In genomic region chr12:68497702-68498101, GRCh38 we compare ENCODE assay signal across 9 cellular contexts.
DNase-seq lines count a peak whose midpoint lies in the region; FAIRE-seq and TF ChIP-seq lines count a peak whose summit lies in the region.
"Had no signal": no experiment of that assay in that cellular context is flagged by ENCODE, and none has a peak within 500 bp of the region (broad histone marks: within the 10 kb centered on the region; RNA-seq: fewer than 3 reads in every experiment).

No MANE protein-coding gene starts in this region.

- H2BK120ac ChIP-seq in mesenchymal stem cell (ENCODE audit: low read depth, low read length): no peak overlapping the region

- no peak for FAIRE-seq in kidney (lab: Jason Lieb, UNC)

- H3K27ac Mint-ChIP-seq in CD4-positive, alpha-beta memory T cell: peak overlapping the region in 1 of 7 donors; percentile 32
- peak overlapping the region; percentile 84 for H3K27ac Mint-ChIP-seq in activated naive CD8-positive, alpha-beta T cell treated with anti-CD3 and anti-CD28 coated beads for 36 hours

- CTCF ChIA-PET in CD4-positive, alpha-beta memory T cell (lab: Charles Lee; ENCODE audit: partially characterized antibody): no interaction called here

- peak overlapping the region in 6 of 8 donors; percentile 59 to 78 (median 72) for H3K4me3 Mint-ChIP-seq in CD4-positive, alpha-beta memory T cell
- peak overlapping the region; percentile 12 for H3K4me3 Mint-ChIP-seq in activated naive CD8-positive, alpha-beta T cell treated with anti-CD3 and anti-CD28 coated beads for 36 hours

- H3K4me2 ChIP-seq in mesenchymal stem cell (ENCODE audit: low read length, poor library complexity, severe bottlenecking): no peak overlapping the region

- no peak for TF ChIP-seq CTCF in kidney (IDR thresholded peaks at IDR 0.05; ENCODE audit: borderline replicate concordance, extremely low read depth, insufficient read depth)

- no peak overlapping the region for H4K8ac ChIP-seq in mesenchymal stem cell (ENCODE audit: low read length)

- no peak overlapping the region for H4K91ac ChIP-seq in mesenchymal stem cell (ENCODE audit: low read length)

- H3K79me1 ChIP-seq in mesenchymal stem cell (replicated peaks; ENCODE audit: low read length, poor library complexity, severe bottlenecking): no peaks in the 10 kb centered on the region

- H3K14ac ChIP-seq in mesenchymal stem cell (ENCODE audit: low read length in 2 of 2): no peak overlapping the region

- no peak overlapping the region for H2AFZ ChIP-seq in mesenchymal stem cell (ENCODE audit: low read depth, low read length)

- H3K4me1 Mint-ChIP-seq in CD4-positive, alpha-beta memory T cell: peaks cover 11 to 25% (median 16%) of the 10 kb centered on the region in 4 donors
- H3K4me1 Mint-ChIP-seq in activated naive CD8-positive, alpha-beta T cell treated with anti-CD3 and anti-CD28 coated beads for 36 hours: peaks cover 39% of the 10 kb centered on the region

- no peak overlapping the region for H3K27ac ChIP-seq in CD4-positive, alpha-beta memory T cell (ENCODE audit: low read depth, low read length)
- H3K27ac ChIP-seq in mesenchymal stem cell (ENCODE audit: low read length, poor library complexity, severe bottlenecking) (peak overlapping the region; percentile 80), kidney (ENCODE audit: low read depth in 2 of 2, low read length in 2 of 2) (peak overlapping the region in 1 of 2 donors; percentile 29)

- H3K18ac ChIP-seq in mesenchymal stem cell (ENCODE audit: low read depth in 1 of 2, low read length in 2 of 2): no peak overlapping the region

- no peak overlapping the region for H2AK5ac ChIP-seq in mesenchymal stem cell (ENCODE audit: low read length, severe bottlenecking)

- no peak overlapping the region for H2BK15ac ChIP-seq in mesenchymal stem cell (ENCODE audit: low read depth, poor library complexity, severe bottlenecking)

- H3K9me3 Mint-ChIP-seq in CD4-positive, alpha-beta memory T cell: no peaks in the 10 kb centered on the region
- peaks cover 5% of the 10 kb centered on the region for H3K9me3 Mint-ChIP-seq in activated naive CD8-positive, alpha-beta T cell treated with anti-CD3 and anti-CD28 coated beads for 36 hours

- no peaks in the 10 kb centered on the region for H3K36me3 ChIP-seq in CD4-positive, alpha-beta memory T cell (ENCODE audit: insufficient read depth, low read length)
- no peaks in the 10 kb centered on the region for H3K36me3 ChIP-seq in mesenchymal stem cell (ENCODE audit: control insufficient read depth in 1 of 2, insufficient read depth in 2 of 2, low read depth in 1 of 2, low read length in 2 of 2)
- H3K36me3 ChIP-seq in kidney (ENCODE audit: control insufficient read depth in 1 of 2, insufficient read depth in 2 of 2, low read length in 2 of 2): no peaks in the 10 kb centered on the region
- H3K36me3 ChIP-seq: esophagus muscularis mucosa had no signal

- DNase-seq in CD4-positive, alpha-beta memory T cell: no peak
- peak; percentile 99 for DNase-seq in M059J (ENCODE audit: low read depth)
- DNase-seq in activated naive CD8-positive, alpha-beta T cell treated with anti-CD3 and anti-CD28 coated beads for 36 hours: no peak
- peak; percentile 90 for DNase-seq in mesenchymal stem cell
- DNase-seq in head of caudate nucleus: no peak
- DNase-seq in stimulated activated CD4-positive, alpha-beta T cell treated with anti-CD3 and anti-CD28 coated beads, Interleukin-4, amount 100 ng/mL, for 1 hour: no peak
- no peak for DNase-seq in kidney
- no peak for DNase-seq in HPDE6-E6E7 (ENCODE audit: extremely low spot score)

- intact Hi-C loops in CD4-positive, alpha-beta memory T cell (cut with micrococcal nuclease): no loop called here
- intact Hi-C loops in head of caudate nucleus (cut with DNase I) (no loop called here), kidney (cut with DNase I) (no loop called here)

- no peak overlapping the region for H2BK12ac ChIP-seq in mesenchymal stem cell (ENCODE audit: low read length in 2 of 2)

- H3K4ac ChIP-seq in mesenchymal stem cell (ENCODE audit: low read depth in 1 of 2, low read length in 2 of 2): no peak overlapping the region

- no peaks in the 10 kb centered on the region for H3K9me3 ChIP-seq in CD4-positive, alpha-beta memory T cell (ENCODE audit: control insufficient read depth in 1 of 2, low read length in 2 of 2)
- H3K9me3 ChIP-seq in mesenchymal stem cell (ENCODE audit: control insufficient read depth, low read length) (no peaks in the 10 kb centered on the region), kidney (ENCODE audit: control insufficient read depth in 1 of 2, low read length in 2 of 2) (no peaks in the 10 kb centered on the region)
- H3K9me3 ChIP-seq: esophagus muscularis mucosa had no signal

- H3K27me3 Mint-ChIP-seq in CD4-positive, alpha-beta memory T cell: no peaks in the 10 kb centered on the region
- no peaks in the 10 kb centered on the region for H3K27me3 Mint-ChIP-seq in activated naive CD8-positive, alpha-beta T cell treated with anti-CD3 and anti-CD28 coated beads for 36 hours

- POLR2A ChIA-PET in CD4-positive, alpha-beta memory T cell (lab: Charles Lee; ENCODE audit: partially characterized antibody): interaction anchor here (0.7 to 1.3 kb wide), 3 partner anchors 41 to 722 kb away, joined by 3 to 4 read pairs (median 3); no protein-coding TSS in a partner anchor

- H3K4me3 ChIP-seq in CD4-positive, alpha-beta memory T cell (ENCODE audit: low read length in 2 of 2): no peak overlapping the region
- H3K4me3 ChIP-seq in mesenchymal stem cell (ENCODE audit: insufficient read depth in 1 of 2, low read depth in 1 of 2, low read length in 2 of 2) (no peak overlapping the region), kidney (ENCODE audit: low read length in 2 of 2) (no peak overlapping the region)
- H3K4me3 ChIP-seq: esophagus muscularis mucosa had no signal

- H2BK5ac ChIP-seq in mesenchymal stem cell (ENCODE audit: low read depth, low read length, poor library complexity, severe bottlenecking): no peak overlapping the region

- no peak overlapping the region for H3K23ac ChIP-seq in mesenchymal stem cell (ENCODE audit: low read length in 2 of 2)

- H3K4me1 ChIP-seq in CD4-positive, alpha-beta memory T cell (ENCODE audit: insufficient read depth, low read length): peaks cover 8% of the 10 kb centered on the region
- peaks cover 2% of the 10 kb centered on the region for H3K4me1 ChIP-seq in mesenchymal stem cell (ENCODE audit: control insufficient read depth, insufficient read depth, low read depth, low read length)
- no peaks in the 10 kb centered on the region for H3K4me1 ChIP-seq in kidney (ENCODE audit: control insufficient read depth in 1 of 2, insufficient read depth in 1 of 2, low read depth in 1 of 2, low read length in 2 of 2)

- H3K36me3 Mint-ChIP-seq in CD4-positive, alpha-beta memory T cell: no peaks in the 10 kb centered on the region
- peaks cover 9% of the 10 kb centered on the region for H3K36me3 Mint-ChIP-seq in activated naive CD8-positive, alpha-beta T cell treated with anti-CD3 and anti-CD28 coated beads for 36 hours

- 0% methylated on average over 3 of the region's 3 CpGs for WGBS in mesenchymal stem cell

- H3K27me3 ChIP-seq in CD4-positive, alpha-beta memory T cell (ENCODE audit: insufficient read depth, low read length): no peaks in the 10 kb centered on the region
- no peaks in the 10 kb centered on the region for H3K27me3 ChIP-seq in mesenchymal stem cell (ENCODE audit: control insufficient read depth in 1 of 2, insufficient read depth in 1 of 2, low read length in 2 of 2)
- H3K27me3 ChIP-seq: esophagus muscularis mucosa had no signal

- no peak overlapping the region for H3K9ac ChIP-seq in mesenchymal stem cell (ENCODE audit: low read length)
- H3K9ac ChIP-seq in kidney (ENCODE audit: low read length in 2 of 2): no peak overlapping the region

Comparison
In these comparisons a context has a peak if more than half of its experiments do, and no peak if none do; other contexts are left out.
1. DNase-seq: peak in M059J (single experiment) and mesenchymal stem cell (single experiment); none in CD4-positive, alpha-beta memory T cell (0 of 5), activated naive CD8-positive, alpha-beta T cell treated with anti-CD3 and anti-CD28 coated beads for 36 hours (single experiment), head of caudate nucleus (0 of 42), stimulated activated CD4-positive, alpha-beta T cell treated with anti-CD3 and anti-CD28 coated beads, Interleukin-4, amount 100 ng/mL, for 1 hour (single experiment), kidney (single experiment) and HPDE6-E6E7 (single experiment).